7 cellular contexts compared by ENCODE assay signal in the genomic region with DNA sequence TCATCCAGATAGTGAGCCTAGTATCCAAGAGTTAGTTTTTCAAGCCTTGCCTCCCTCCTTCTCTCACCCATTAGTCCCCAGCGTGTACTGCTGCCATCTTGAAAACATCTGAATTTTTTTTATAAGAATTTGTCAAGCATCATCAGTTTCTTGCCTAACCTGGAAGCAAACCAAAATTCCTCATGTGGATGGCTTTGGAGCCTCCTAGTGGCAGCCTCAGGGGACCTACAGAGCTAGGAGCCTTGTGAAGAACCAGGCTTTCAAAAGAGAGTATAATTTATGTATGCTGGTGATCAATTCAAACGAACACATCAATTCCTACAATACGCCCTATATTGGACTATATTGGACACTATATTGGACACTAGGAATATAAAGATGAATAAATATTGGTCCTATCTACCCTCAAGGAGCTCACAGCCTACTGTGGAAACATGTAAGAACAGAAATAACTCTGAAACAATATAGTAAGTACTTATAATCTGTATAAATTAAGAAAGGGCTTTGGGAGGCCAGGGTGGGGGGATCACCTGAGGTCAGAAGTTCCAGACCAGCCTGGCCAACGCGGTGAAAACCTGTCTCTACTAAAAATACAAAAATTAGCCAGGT.
DNase-seq lines count a peak whose midpoint lies in the region; ATAC-seq and TF ChIP-seq lines count a peak whose summit lies in the region.

No MANE protein-coding gene starts in this region.

- H3K27ac Mint-ChIP-seq in activated naive CD4-positive, alpha-beta T cell treated with anti-CD3 and anti-CD28 coated beads, Interleukin-2, amount 10 ng/mL, durations not matched to agents 7 days and 5 days, result no peak overlapping the region

- ATAC-seq in left lung, result peak; percentile 53
- ATAC-seq in gastrocnemius medialis, result no peak
- no peak for ATAC-seq in HG03460 (IDR thresholded peaks at IDR 0.05; ENCODE audit: unreplicated experiment)

- H3K36me3 ChIP-seq in left lung (no peaks in the 10 kb centered on the region), gastrocnemius medialis (no peaks in the 10 kb centered on the region)

- DNase-seq in EL (peak; percentile 46), astrocyte of the cerebellum (ENCODE audit: low read depth) (peak; percentile 8), left lung (no peak), gastrocnemius medialis (no peak)
- peak; percentile 8 for DNase-seq in Jurkat, Clone E6-1 (ENCODE audit: low read depth, low spot score)
- DNase-seq in activated naive CD4-positive, alpha-beta T cell treated with anti-CD3 and anti-CD28 coated beads, Interleukin-2, amount 10 ng/mL, durations not matched to agents 7 days and 5 days, result no peak

- no peaks in the 10 kb centered on the region for H3K9me3 Mint-ChIP-seq in activated naive CD4-positive, alpha-beta T cell treated with anti-CD3 and anti-CD28 coated beads, Interleukin-2, amount 10 ng/mL, durations not matched to agents 7 days and 5 days

- H3K4me3 ChIP-seq in Jurkat, Clone E6-1 (ENCODE audit: low read length), result no peak overlapping the region
- H3K4me3 ChIP-seq in astrocyte of the cerebellum (ENCODE audit: low read depth, low read length) (no peak overlapping the region), left lung (no peak overlapping the region), gastrocnemius medialis (no peak overlapping the region)

- H3K4me1 ChIP-seq in left lung (no peaks in the 10 kb centered on the region), gastrocnemius medialis (no peaks in the 10 kb centered on the region)

- TF ChIP-seq POLR2A in gastrocnemius medialis (IDR thresholded peaks at IDR 0.05), result no peak

- in situ Hi-C loops in astrocyte of the cerebellum (cut with HindIII; ENCODE audit: low sequenced_read_pairs) (no loop called here), gastrocnemius medialis (cut with MboI; ENCODE audit: low sequenced_read_pairs in 4 of 4) (no loop called here)

- H3K27me3 ChIP-seq in left lung (peaks cover 0 to 15% of the 10 kb centered on the region in 2 donors), gastrocnemius medialis (no peaks in the 10 kb centered on the region)

- peak; percentile 55 for TF ChIP-seq CTCF in astrocyte of the cerebellum (IDR thresholded peaks at IDR 0.05; ENCODE audit: low read depth, low read length, missing control alignments)
- peak in 1 of 2 donors; percentile 36 for TF ChIP-seq CTCF in left lung (IDR thresholded peaks at IDR 0.05)
- TF ChIP-seq CTCF in gastrocnemius medialis (IDR thresholded peaks at IDR 0.05 in 4 of 5, conservative IDR thresholded peaks at IDR 0.05 in 1 of 5), result no peak

- no peaks in the 10 kb centered on the region for H3K4me1 Mint-ChIP-seq in activated naive CD4-positive, alpha-beta T cell treated with anti-CD3 and anti-CD28 coated beads, Interleukin-2, amount 10 ng/mL, durations not matched to agents 7 days and 5 days

- H3K36me3 Mint-ChIP-seq in activated naive CD4-positive, alpha-beta T cell treated with anti-CD3 and anti-CD28 coated beads, Interleukin-2, amount 10 ng/mL, durations not matched to agents 7 days and 5 days, result no peaks in the 10 kb centered on the region

- no peak overlapping the region for H3K4me3 Mint-ChIP-seq in activated naive CD4-positive, alpha-beta T cell treated with anti-CD3 and anti-CD28 coated beads, Interleukin-2, amount 10 ng/mL, durations not matched to agents 7 days and 5 days

- H3K9me3 ChIP-seq in left lung (no peaks in the 10 kb centered on the region), gastrocnemius medialis (no peaks in the 10 kb centered on the region)

- CTCF ChIA-PET in activated naive CD4-positive, alpha-beta T cell treated with anti-CD3 and anti-CD28 coated beads, Interleukin-2, amount 10 ng/mL, durations not matched to agents 7 days and 5 days (lab: Charles Lee), result interaction anchor here (1.3 kb wide), 1 partner anchor 74 kb away, joined by 3 read pairs; no protein-coding TSS in a partner anchor

- H3K27me3 Mint-ChIP-seq in activated naive CD4-positive, alpha-beta T cell treated with anti-CD3 and anti-CD28 coated beads, Interleukin-2, amount 10 ng/mL, durations not matched to agents 7 days and 5 days, result no peaks in the 10 kb centered on the region

- intact Hi-C loops in left lung (cut with DNase I), result no loop called here
- intact Hi-C loops in gastrocnemius medialis (cut with DNase I; ENCODE audit: low total_unique reads), result no loop called here

- H3K27ac ChIP-seq in left lung (no peak overlapping the region), gastrocnemius medialis (no peak overlapping the region)

Comparison
In these comparisons a context has a peak if more than half of its experiments do, and no peak if none do; other contexts are left out.
1. DNase-seq: peak in EL (single experiment), Jurkat, Clone E6-1 (single experiment) and astrocyte of the cerebellum (single experiment); none in left lung (0 of 2), gastrocnemius medialis (0 of 2) and activated naive CD4-positive, alpha-beta T cell treated with anti-CD3 and anti-CD28 coated beads, Interleukin-2, amount 10 ng/mL, durations not matched to agents 7 days and 5 days (single experiment).